ENCODE assay signal across 7 cellular contexts in the genomic region with DNA sequence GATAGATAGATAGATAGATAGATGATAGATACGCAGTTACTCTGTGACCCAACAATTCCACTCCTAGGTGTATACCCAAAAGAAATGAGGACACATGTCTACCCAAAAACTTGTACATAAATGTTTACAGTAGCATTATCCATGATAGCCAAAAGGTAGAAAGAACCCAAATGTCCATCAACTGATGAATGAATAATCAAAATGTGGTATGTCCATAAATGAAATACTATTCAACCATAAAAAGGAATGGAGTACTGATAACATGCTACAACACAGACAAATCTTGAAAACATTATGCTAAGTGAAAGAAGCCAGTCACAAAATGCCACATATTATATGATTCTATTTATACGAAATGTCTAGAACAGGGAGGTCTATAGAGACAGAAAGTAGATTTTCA. TPM values are rescaled to one million over a fixed set of nuclear protein-coding genes. Genes with fewer than 3 reads are reported as not detected.
"Had no signal": no experiment of that assay in that cellular context is flagged by ENCODE, and none has a peak within 500 bp of the region (broad histone marks: within the 10 kb centered on the region; RNA-seq: fewer than 3 reads in every experiment).

No MANE protein-coding gene starts in this region.

- ATAC-seq: HepG2, K562 had no signal

- DNase-seq: IMR-90, KBM-7, KG1 had no signal

- H3K4me3 ChIP-seq: K562 had no signal

- H3K4me1 Mint-ChIP-seq: IgD-negative memory B cell had no signal

- H3K27ac ChIP-seq: HL-60 had no signal

- H3K4me3 Mint-ChIP-seq: IgD-negative memory B cell had no signal

RNA-seq across cellular contexts. Expression of a gene that starts 36.1 kb away (rescaled TPM):
- polyA plus RNA-seq: IgD-negative memory B cell had no signal
